ENCODE assay signal across 8 cellular contexts in genomic region chr13:52449323-52450011, GRCh38. TPM values are rescaled to one million over a fixed set of nuclear protein-coding genes. Genes with fewer than 3 reads are reported as not detected.
DNase-seq lines count a peak whose midpoint lies in the region; ATAC-seq and TF ChIP-seq lines count a peak whose summit lies in the region.

No MANE protein-coding gene starts in this region.

- CTCF ChIA-PET in HEK293 (lab: Yijun Ruan, JAX), result interaction anchor here (0.5 to 3.8 kb wide), 8 partner anchors 13 to 1556 kb away, joined by 3 to 20 read pairs (median 5); partner anchors contain the start of gene THSD1

- H3K27me3 ChIP-seq in subcutaneous abdominal adipose tissue (ENCODE audit: control insufficient read depth in 5 of 5, insufficient read depth in 4 of 5, low read length in 5 of 5), result no peaks in the 10 kb centered on the region

- TF ChIP-seq CTCF in AG09309 (IDR thresholded peaks at IDR 0.05; ENCODE audit: control insufficient read depth, insufficient read depth, low read depth, low read length, missing control alignments) (no peak), HEK293 (tag by site-specific recombination; IDR thresholded peaks at IDR 0.05) (no peak)

- H3K36me3 ChIP-seq in HEK293 (ENCODE audit: control insufficient read depth in 2 of 2, insufficient read depth in 1 of 2, low read length in 2 of 2) (no peaks in the 10 kb centered on the region; a peak in 1 of 3 replicates), subcutaneous abdominal adipose tissue (ENCODE audit: control insufficient read depth in 5 of 5, insufficient read depth in 5 of 5, low read length in 5 of 5) (peaks cover 0 to 3% (median 0%) of the 10 kb centered on the region in 5 donors)

- POLR2A ChIA-PET in HEK293 (lab: Yijun Ruan, JAX), result interaction anchor here (1.3 to 1.4 kb wide), 2 partner anchors 100 to 255 kb away, joined by 4 read pairs; no protein-coding TSS in a partner anchor

- H3K9me3 ChIP-seq in HEK293 (ENCODE audit: control insufficient read depth, insufficient read depth, low read depth, low read length) (no peaks in the 10 kb centered on the region), subcutaneous abdominal adipose tissue (ENCODE audit: control insufficient read depth in 5 of 5, low read length in 5 of 5) (no peaks in the 10 kb centered on the region)

- peak overlapping the region; percentile 94 for H3K4me3 Mint-ChIP-seq in activated naive CD8-positive, alpha-beta T cell treated with anti-CD3 and anti-CD28 coated beads for 36 hours

- peak overlapping the region; percentile 87 for H3K27ac Mint-ChIP-seq in activated naive CD8-positive, alpha-beta T cell treated with anti-CD3 and anti-CD28 coated beads for 36 hours

- peaks cover 5% of the 10 kb centered on the region for H3K36me3 Mint-ChIP-seq in activated naive CD8-positive, alpha-beta T cell treated with anti-CD3 and anti-CD28 coated beads for 36 hours

- H3K9ac ChIP-seq in subcutaneous abdominal adipose tissue (ENCODE audit: low read length in 5 of 5), result peak overlapping the region; percentile 53 to 91 (median 84)

- H3K4me3 ChIP-seq in AG09309 (ENCODE audit: control insufficient read depth, low read depth, low read length) (peak overlapping the region; percentile 75), HEK293 (ENCODE audit: low read depth, low read length) (peak overlapping the region; percentile 83), subcutaneous abdominal adipose tissue (ENCODE audit: low read depth in 1 of 5, low read length in 5 of 5) (peak overlapping the region; percentile 74 to 91 (median 81))

- H3K27ac ChIP-seq in HEK293 (ENCODE audit: extremely low read depth, low read depth, low read length) (peak overlapping the region; percentile 95), subcutaneous abdominal adipose tissue (ENCODE audit: low read depth, low read length) (peak overlapping the region; percentile 87)

- ATAC-seq in GM18858 (IDR thresholded peaks at IDR 0.05; ENCODE audit: unreplicated experiment), result no peak
- no peak for ATAC-seq in GM21717 (IDR thresholded peaks at IDR 0.05; ENCODE audit: unreplicated experiment)

- H3K4me1 ChIP-seq in HEK293 (ENCODE audit: control insufficient read depth, insufficient read depth, low read length), result peaks cover 12% of the 10 kb centered on the region
- H3K4me1 ChIP-seq in subcutaneous abdominal adipose tissue (ENCODE audit: control insufficient read depth in 5 of 5, insufficient read depth in 5 of 5, low read length in 5 of 5), result peaks cover 5 to 35% (median 22%) of the 10 kb centered on the region in 5 donors

- peaks cover 31% of the 10 kb centered on the region for H3K4me1 Mint-ChIP-seq in activated naive CD8-positive, alpha-beta T cell treated with anti-CD3 and anti-CD28 coated beads for 36 hours

- no peaks in the 10 kb centered on the region for H3K9me3 Mint-ChIP-seq in activated naive CD8-positive, alpha-beta T cell treated with anti-CD3 and anti-CD28 coated beads for 36 hours

- H3K27me3 Mint-ChIP-seq in activated naive CD8-positive, alpha-beta T cell treated with anti-CD3 and anti-CD28 coated beads for 36 hours, result no peaks in the 10 kb centered on the region

- no peak for DNase-seq in AG09309 (ENCODE audit: low read depth)
- no peak for DNase-seq in activated naive CD8-positive, alpha-beta T cell treated with anti-CD3 and anti-CD28 coated beads for 36 hours
- peak; percentile 43 for DNase-seq in inferior parietal cortex (ENCODE audit: extremely low spot score)
- DNase-seq in GDM1 (lab: John Stamatoyannopoulos, UW), result no peak

TF ChIP-seq in HEK293, 187 proteins besides CTCF, POLR2A, EP300 and RAD21:
- TF ChIP-seq ZNF324 (tag by site-specific recombination; IDR thresholded peaks at IDR 0.05) (0 out of 2 replicates have a peak, but pooled peaks have one; percentile 9), ZNF610 (tag by site-specific recombination; IDR thresholded peaks at IDR 0.05; ENCODE audit: borderline replicate concordance) (0 out of 2 replicates have a peak, but pooled peaks have one; percentile 21), ZNF2 (tag by site-specific recombination; IDR thresholded peaks at IDR 0.05) (no peak), ZNF394 (tag by site-specific recombination; IDR thresholded peaks at IDR 0.05; ENCODE audit: borderline replicate concordance) (peak; percentile 29; the same call in 1 of the 2 replicates), ZNF560 (tag by site-specific recombination; IDR thresholded peaks at IDR 0.05; ENCODE audit: borderline replicate concordance) (no peak), GLI4 (tag by site-specific recombination; IDR thresholded peaks at IDR 0.05) (no peak), ZNF513 (tag by site-specific recombination; IDR thresholded peaks at IDR 0.05) (no peak), YY1 (tag by site-specific recombination; IDR thresholded peaks at IDR 0.05) (no peak), ZNF24 (tag by site-specific recombination; IDR thresholded peaks at IDR 0.05) (0 out of 2 replicates have a peak, but pooled peaks have one; percentile 19)

RNA-seq across cellular contexts. Expression of gene VPS36, which starts 1.0 kb away (rescaled TPM):
- total RNA-seq in activated naive CD8-positive, alpha-beta T cell treated with anti-CD3 and anti-CD28 coated beads for 36 hours, result 10 to 100 TPM; 22.6 to 26.1 TPM

RNA-seq across cellular contexts. Expression of gene CKAP2, which starts 5.8 kb away (rescaled TPM):
- total RNA-seq in activated naive CD8-positive, alpha-beta T cell treated with anti-CD3 and anti-CD28 coated beads for 36 hours, result 10 to 100 TPM; 55.4 to 56.1 TPM

RNA-seq across cellular contexts. Expression of gene THSD1, which starts 43.5 kb away (rescaled TPM):
- under 1 TPM; 0.14 to 0.26 TPM for total RNA-seq in activated naive CD8-positive, alpha-beta T cell treated with anti-CD3 and anti-CD28 coated beads for 36 hours
